15 cellular contexts compared by ENCODE assay signal in the genomic region with DNA sequence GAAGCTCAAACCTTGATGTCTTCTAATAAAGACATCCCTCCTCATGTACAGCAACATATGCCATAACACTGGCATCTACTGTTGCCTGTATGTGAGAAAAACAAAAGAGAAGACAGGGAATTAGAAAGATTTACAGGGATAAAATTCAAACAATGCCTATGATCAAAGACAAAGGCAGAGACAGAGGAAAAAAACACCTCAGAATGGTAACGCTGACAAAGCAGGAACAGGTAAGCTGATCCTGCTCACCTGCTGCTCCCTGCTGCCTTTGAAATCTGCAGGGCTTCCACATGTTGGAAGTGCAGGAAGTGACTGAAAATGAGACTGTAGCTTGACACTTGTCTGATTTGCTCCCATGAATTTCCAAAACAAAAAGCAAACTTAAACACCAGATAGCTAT.
A peak's percentile ranks its signal among the peaks of the same experiment; 100 is the strongest.
DNase-seq lines count a peak whose midpoint lies in the region; ATAC-seq and TF ChIP-seq lines count a peak whose summit lies in the region.
"Had no signal": no experiment of that assay in that cellular context is flagged by ENCODE, and none has a peak within 500 bp of the region (broad histone marks: within the 10 kb centered on the region; RNA-seq: fewer than 3 reads in every experiment).

No MANE protein-coding gene starts in this region.

- DNase-seq in NCI-H2081 treated with DMSO at 0.1 percent for 48 hours (lab: John Stamatoyannopoulos, UW) (peak; percentile 92), RWPE2 (ENCODE audit: low spot score) (no peak), mucosa of descending colon (no peak), GM10248 (ENCODE audit: extremely low spot score) (no peak)
- DNase-seq in CD8-positive, alpha-beta memory T cell, result no peak
- DNase-seq: anterior cingulate cortex; cortex of kidney; heart right ventricle; KBM-7; naive thymus-derived CD8-positive, alpha-beta T cell; OCI-M1; stimulated activated CD8-positive, alpha-beta memory T cell treated with anti-CD3 and anti-CD28 coated beads, Interleukin-4, amount 100 ng/mL, for 48 hours had no signal

- H2AFZ ChIP-seq in parathyroid adenoma, result peak overlapping the region; percentile 53

- POLR2A ChIA-PET in HEK293 (lab: Yijun Ruan, JAX), result no interaction called here
- POLR2A ChIA-PET in CD8-positive, alpha-beta memory T cell (lab: Charles Lee), result no interaction called here
- POLR2A ChIA-PET in GM10248 (lab: Yijun Ruan, JAX), result no interaction called here

- no peaks in the 10 kb centered on the region for H3K4me1 ChIP-seq in HEK293 (ENCODE audit: control insufficient read depth, insufficient read depth, low read length)
- H3K4me1 ChIP-seq in RWPE2 (ENCODE audit: insufficient read depth, poor library complexity, severe bottlenecking), result no peaks in the 10 kb centered on the region
- no peaks in the 10 kb centered on the region for H3K4me1 ChIP-seq in parathyroid adenoma
- no peaks in the 10 kb centered on the region for H3K4me1 ChIP-seq in CD8-positive, alpha-beta memory T cell (ENCODE audit: insufficient read depth, low read length)
- H3K4me1 ChIP-seq in mucosa of descending colon (ENCODE audit: low read depth), result no peaks in the 10 kb centered on the region
- H3K4me1 ChIP-seq: BLaER1 had no signal

- intact Hi-C loops in mucosa of descending colon (cut with DNase I, micrococcal nuclease), result no loop called here

- no peaks in the 10 kb centered on the region for H3K36me3 ChIP-seq in HEK293 (ENCODE audit: control insufficient read depth in 2 of 2, insufficient read depth in 1 of 2, low read length in 2 of 2)
- H3K36me3 ChIP-seq in RWPE2 (ENCODE audit: low read depth), result no peaks in the 10 kb centered on the region
- H3K36me3 ChIP-seq in parathyroid adenoma (ENCODE audit: control insufficient read depth, insufficient read depth, low read length), result no peaks in the 10 kb centered on the region
- H3K36me3 ChIP-seq in CD8-positive, alpha-beta memory T cell (ENCODE audit: insufficient read depth, low read length), result no peaks in the 10 kb centered on the region
- H3K36me3 ChIP-seq in mucosa of descending colon (ENCODE audit: low read depth), result no peaks in the 10 kb centered on the region
- H3K36me3 ChIP-seq: BLaER1, heart right ventricle had no signal

- ATAC-seq in RWPE2 (ENCODE audit: low read depth) (peak; percentile 33; the same call in 1 of the 3 replicates), mucosa of descending colon (no peak)
- ATAC-seq: heart right ventricle; naive thymus-derived CD8-positive, alpha-beta T cell had no signal

- H3K36me3 Mint-ChIP-seq in CD8-positive, alpha-beta memory T cell, result no peaks in the 10 kb centered on the region
- H3K36me3 Mint-ChIP-seq: naive thymus-derived CD8-positive, alpha-beta T cell had no signal

- TF ChIP-seq CTCF in HEK293 (tag by site-specific recombination; IDR thresholded peaks at IDR 0.05), result no peak
- no peak for TF ChIP-seq CTCF in RWPE2 (IDR thresholded peaks at IDR 0.05; ENCODE audit: poor library complexity, severe bottlenecking)
- no peak for TF ChIP-seq CTCF in parathyroid adenoma (IDR thresholded peaks at IDR 0.05)
- TF ChIP-seq CTCF in mucosa of descending colon (IDR thresholded peaks at IDR 0.05), result no peak
- no peak for TF ChIP-seq CTCF in GM10248 (IDR thresholded peaks at IDR 0.05; ENCODE audit: control extremely low read depth, extremely low read depth, low read depth, missing control alignments)

- H3K27me3 Mint-ChIP-seq in CD8-positive, alpha-beta memory T cell, result peaks cover 8 to 16% of the 10 kb centered on the region in 2 donors

- CTCF ChIA-PET in HEK293 (lab: Yijun Ruan, JAX) (no interaction called here), GM10248 (lab: Yijun Ruan, JAX) (interaction anchor here (1.5 to 1.8 kb wide), 2 partner anchors 9 to 23 kb away, joined by 3 to 6 read pairs; no protein-coding TSS in a partner anchor)
- CTCF ChIA-PET in CD8-positive, alpha-beta memory T cell (lab: Charles Lee), result no interaction called here

- H3K9me3 ChIP-seq in HEK293 (ENCODE audit: control insufficient read depth, insufficient read depth, low read depth, low read length) (no peaks in the 10 kb centered on the region), RWPE2 (ENCODE audit: severe bottlenecking) (no peaks in the 10 kb centered on the region), parathyroid adenoma (ENCODE audit: control insufficient read depth, low read length) (no peaks in the 10 kb centered on the region), mucosa of descending colon (no peaks in the 10 kb centered on the region)
- H3K9me3 ChIP-seq in CD8-positive, alpha-beta memory T cell (ENCODE audit: low read length), result no peaks in the 10 kb centered on the region
- H3K9me3 ChIP-seq: BLaER1, heart right ventricle had no signal

- H3K4me3 ChIP-seq in HEK293 (ENCODE audit: low read depth, low read length) (no peak overlapping the region), RWPE2 (ENCODE audit: severe bottlenecking) (no peak overlapping the region), parathyroid adenoma (ENCODE audit: low read depth, low read length) (peak overlapping the region; percentile 17), mucosa of descending colon (no peak overlapping the region)
- no peak overlapping the region for H3K4me3 ChIP-seq in CD8-positive, alpha-beta memory T cell (ENCODE audit: low read length)
- H3K4me3 ChIP-seq: BLaER1, heart right ventricle had no signal

- no peak overlapping the region for H3K4me3 Mint-ChIP-seq in CD8-positive, alpha-beta memory T cell
- H3K4me3 Mint-ChIP-seq: naive thymus-derived CD8-positive, alpha-beta T cell had no signal

- no peaks in the 10 kb centered on the region for H3K9me3 Mint-ChIP-seq in CD8-positive, alpha-beta memory T cell
- H3K9me3 Mint-ChIP-seq: naive thymus-derived CD8-positive, alpha-beta T cell had no signal

- H3K27me3 ChIP-seq in RWPE2 (ENCODE audit: insufficient read depth, poor library complexity, severe bottlenecking) (no peaks in the 10 kb centered on the region), parathyroid adenoma (ENCODE audit: control insufficient read depth, insufficient read depth, low read length) (no peaks in the 10 kb centered on the region)
- H3K27me3 ChIP-seq in CD8-positive, alpha-beta memory T cell (ENCODE audit: insufficient read depth, low read length, poor library complexity, severe bottlenecking), result no peaks in the 10 kb centered on the region
- H3K27me3 ChIP-seq: BLaER1, heart right ventricle had no signal

- no peaks in the 10 kb centered on the region for H3K79me2 ChIP-seq in parathyroid adenoma

- no peaks in the 10 kb centered on the region for H3K4me1 Mint-ChIP-seq in CD8-positive, alpha-beta memory T cell
- H3K4me1 Mint-ChIP-seq: naive thymus-derived CD8-positive, alpha-beta T cell had no signal

- peak overlapping the region; percentile 13 for H3K4me2 ChIP-seq in parathyroid adenoma (ENCODE audit: low read length)
- H3K4me2 ChIP-seq: BLaER1 had no signal

- H3K27ac ChIP-seq in HEK293 (ENCODE audit: extremely low read depth, low read depth, low read length) (no peak overlapping the region), RWPE2 (ENCODE audit: poor library complexity, severe bottlenecking) (no peak overlapping the region), parathyroid adenoma (no peak overlapping the region)
- no peak overlapping the region for H3K27ac ChIP-seq in CD8-positive, alpha-beta memory T cell (ENCODE audit: low read depth, low read length)
- H3K27ac ChIP-seq: BLaER1, heart right ventricle had no signal

- H3K27ac Mint-ChIP-seq in CD8-positive, alpha-beta memory T cell, result no peak overlapping the region
- H3K27ac Mint-ChIP-seq: naive thymus-derived CD8-positive, alpha-beta T cell had no signal

- no peak overlapping the region for H3K9ac ChIP-seq in parathyroid adenoma
- H3K9ac ChIP-seq: BLaER1 had no signal

TF ChIP-seq in HEK293, 187 proteins besides CTCF, POLR2A, EP300 and RAD21:
- TF ChIP-seq ZNF366 (tag by site-specific recombination; conservative IDR thresholded peaks at IDR 0.05), result no peak
- TF ChIP-seq SCRT1 (tag by site-specific recombination; IDR thresholded peaks at IDR 0.05; ENCODE audit: borderline replicate concordance), result peak; percentile 49; the same call in 1 of the 2 replicates
- peak; percentile 68 for TF ChIP-seq SCRT2 (tag by site-specific recombination; IDR thresholded peaks at IDR 0.05)
